In genomic region chr3:57060089-57060829, GRCh38 we compare ENCODE assay signal across 8 cellular contexts. TPM values are rescaled to one million over a fixed set of nuclear protein-coding genes. Genes with fewer than 3 reads are reported as not detected.
A peak's percentile ranks its signal among the peaks of the same experiment; 100 is the strongest.
DNase-seq lines count a peak whose midpoint lies in the region; ATAC-seq and TF ChIP-seq lines count a peak whose summit lies in the region.

SPATA12 (plus strand) TSS chr3:57060664; CDS start chr3:57073695, 13,031 bp downstream.

- H3K36me3 ChIP-seq in heart right ventricle = no peaks in the 10 kb centered on the region

- H3K27ac ChIP-seq in VCaP (peak within 1 kb of the TSS; percentile 8; the same call in 1 of the 2 replicates), heart right ventricle (peak within 1 kb of the TSS in 2 of 10 donors; percentile 28 to 40)

- H3K9me3 Mint-ChIP-seq in activated T-cell treated with anti-CD3 and anti-CD28 coated beads, Interleukin-2, amount 50 U/mL, for 24 hours = no peaks in the 10 kb centered on the region

- H3K4me3 Mint-ChIP-seq in activated T-cell treated with anti-CD3 and anti-CD28 coated beads, Interleukin-2, amount 50 U/mL, for 24 hours = no peak within 1 kb of the TSS

- DNase-seq in AG08396 (ENCODE audit: low spot score) (peak; percentile 88), HPDE6-E6E7 (ENCODE audit: extremely low spot score) (peak; percentile 94), heart right ventricle (peak; percentile 31 to 64), posterior vena cava (ENCODE audit: low spot score) (peak; percentile 91), NCI-H748 treated with DMSO at 0.1 percent for 48 hours (lab: John Stamatoyannopoulos, UW) (no peak)
- no peak for DNase-seq in activated T-cell treated with anti-CD3 and anti-CD28 coated beads, Interleukin-2, amount 50 U/mL, for 24 hours

- no peaks in the 10 kb centered on the region for H3K36me3 Mint-ChIP-seq in activated T-cell treated with anti-CD3 and anti-CD28 coated beads, Interleukin-2, amount 50 U/mL, for 24 hours (ENCODE audit: low read depth)

- TF ChIP-seq CTCF in VCaP (conservative IDR thresholded peaks at IDR 0.05) (no peak), heart right ventricle (IDR thresholded peaks at IDR 0.05) (no peak)

- peaks cover 11% of the 10 kb centered on the region for H3K27me3 Mint-ChIP-seq in activated T-cell treated with anti-CD3 and anti-CD28 coated beads, Interleukin-2, amount 50 U/mL, for 24 hours

- H3K4me1 ChIP-seq in heart right ventricle = peaks cover 3 to 55% (median 12%) of the 10 kb centered on the region in 9 donors

- no peaks in the 10 kb centered on the region for H3K9me3 ChIP-seq in heart right ventricle

- peak; percentile 81 to 95 (median 88) for ATAC-seq in heart right ventricle
- ATAC-seq in HG03135 (IDR thresholded peaks at IDR 0.05; ENCODE audit: unreplicated experiment) = no peak

- no peaks in the 10 kb centered on the region for H3K27me3 ChIP-seq in heart right ventricle

- intact Hi-C loops in heart right ventricle (cut with DNase I) (no loop called here), posterior vena cava (cut with DNase I) (no loop called here)

- H3K4me1 Mint-ChIP-seq in activated T-cell treated with anti-CD3 and anti-CD28 coated beads, Interleukin-2, amount 50 U/mL, for 24 hours (ENCODE audit: low read depth) = no peaks in the 10 kb centered on the region

- H3K27ac Mint-ChIP-seq in activated T-cell treated with anti-CD3 and anti-CD28 coated beads, Interleukin-2, amount 50 U/mL, for 24 hours = no peak within 1 kb of the TSS

- 67 to 74% methylated on average over 11 of the region's 11 CpGs for WGBS in heart right ventricle, 2 donors

- H3K4me3 ChIP-seq in heart right ventricle = no peak within 1 kb of the TSS

RNA-seq across cellular contexts. Expression of gene SPATA12, which starts in this region (rescaled TPM):
- not detected for total RNA-seq in heart right ventricle
- polyA plus RNA-seq in heart right ventricle = not detected
- total RNA-seq in posterior vena cava = not detected

Comparison
In these comparisons a context has a peak if more than half of its experiments do, and no peak if none do; other contexts are left out.
1. Peak in DNase-seq and ATAC-seq in heart right ventricle; RNA of the gene not detected or under 1 TPM.
2. Peak in DNase-seq in posterior vena cava; RNA of the gene not detected or under 1 TPM.
3. DNase-seq: peak in AG08396 (single experiment) and HPDE6-E6E7 (single experiment); none in NCI-H748 treated with DMSO at 0.1 percent for 48 hours (single experiment) and activated T-cell treated with anti-CD3 and anti-CD28 coated beads, Interleukin-2, amount 50 U/mL, for 24 hours (single experiment).